In genomic region chr6:139611327-139611958, GRCh38 we compare ENCODE assay signal across 1 cellular context.
TF ChIP-seq lines count a peak whose summit lies in the region.

No MANE protein-coding gene starts in this region.

TF ChIP-seq in K562, 482 proteins besides CTCF, POLR2A, EP300 and RAD21 (continued from another document):
- TF ChIP-seq E2F8 (IDR thresholded peaks at IDR 0.05; ENCODE audit: low read depth, partially characterized antibody) (no peak), SMAD2 (IDR thresholded peaks at IDR 0.05; ENCODE audit: low read depth, low read length) (no peak), ZFX (CRISPR knock-in tag; IDR thresholded peaks at IDR 0.05) (no peak), FOXO4 (CRISPR knock-in tag; IDR thresholded peaks at IDR 0.05) (no peak), ZEB2 (IDR thresholded peaks at IDR 0.05) (no peak), GTF2A2 (tag; IDR thresholded peaks at IDR 0.05) (no peak), RFX1 (IDR thresholded peaks at IDR 0.05) (no peak), SREBF2 (CRISPR knock-in tag; IDR thresholded peaks at IDR 0.05) (no peak), CHAMP1 (IDR thresholded peaks at IDR 0.05) (0 out of 2 replicates have a peak, but pooled peaks have one; percentile 24), ZNF445 (CRISPR knock-in tag; IDR thresholded peaks at IDR 0.05; ENCODE audit: low read depth) (no peak), EZH2 (IDR thresholded peaks at IDR 0.05; ENCODE audit: borderline replicate concordance, low read depth, low read length) (no peak), PCBP1 (IDR thresholded peaks at IDR 0.05; ENCODE audit: low read depth, low read length, poor library complexity, severe bottlenecking) (no peak), SRF (CRISPR knock-in tag; IDR thresholded peaks at IDR 0.05) (no peak), MEF2A (IDR thresholded peaks at IDR 0.05; ENCODE audit: control insufficient read depth, low read depth, low read length) (no peak), PRMT5 (CRISPR knock-in tag; IDR thresholded peaks at IDR 0.05) (no peak), SOX6 (IDR thresholded peaks at IDR 0.05) (peak; percentile 73; the same call in 1 of the 2 replicates), RBM34 (IDR thresholded peaks at IDR 0.05; ENCODE audit: borderline replicate concordance, insufficient read depth, low read length) (no peak), HMG20A (CRISPR knock-in tag; conservative IDR thresholded peaks at IDR 0.05) (no peak), TRIM24 (IDR thresholded peaks at IDR 0.05) (0 out of 4 replicates have a peak, but pooled peaks of 1 of the 2 experiments have one; percentile 7), ZNF146 (CRISPR knock-in tag; IDR thresholded peaks at IDR 0.05; ENCODE audit: unreplicated experiment) (no peak), ZNF224 (CRISPR knock-in tag; IDR thresholded peaks at IDR 0.05) (no peak), ZHX1 (conservative IDR thresholded peaks at IDR 0.05; ENCODE audit: low read length) (no peak), ELK3 (CRISPR knock-in tag; IDR thresholded peaks at IDR 0.05) (no peak), PYGO2 (tag; IDR thresholded peaks at IDR 0.05) (0 out of 2 replicates have a peak, but pooled peaks have one; percentile 63), MTA3 (IDR thresholded peaks at IDR 0.05; ENCODE audit: borderline replicate concordance) (no peak), HMGN3 (IDR thresholded peaks at IDR 0.05; ENCODE audit: borderline replicate concordance, extremely low read depth, insufficient read length, low read depth, low read length) (no peak), TEAD4 (IDR thresholded peaks at IDR 0.05; ENCODE audit: low read length) (peak; percentile 88), TEAD4 (CRISPR knock-in tag; IDR thresholded peaks at IDR 0.05; ENCODE audit: borderline replicate concordance) (no peak), ZNF77 (CRISPR knock-in tag; IDR thresholded peaks at IDR 0.05) (no peak), SPI1 (IDR thresholded peaks at IDR 0.05; ENCODE audit: borderline replicate concordance, low read depth, low read length) (no peak), ZNF696 (CRISPR knock-in tag; conservative IDR thresholded peaks at IDR 0.05) (no peak), ZNF24 (IDR thresholded peaks at IDR 0.05) (no peak), PPARD (CRISPR knock-in tag; IDR thresholded peaks at IDR 0.05) (no peak), ZKSCAN1 (IDR thresholded peaks at IDR 0.05; ENCODE audit: low read depth, low read length) (no peak), SMARCC2 (IDR thresholded peaks at IDR 0.05; ENCODE audit: low read depth) (peak; percentile 60; the same call in 1 of the 2 replicates)
TF ChIP-seq in K562: peak in this region for 37.
